ENCODE assay signal across 29 cellular contexts in genomic region chr16:72823961-72824490, GRCh38.
"Had no signal": no experiment of that assay in that cellular context is flagged by ENCODE, and none has a peak within 500 bp of the region (broad histone marks: within the 10 kb centered on the region; RNA-seq: fewer than 3 reads in every experiment).

No MANE protein-coding gene starts in this region.

- H3K4me3 Mint-ChIP-seq: naive thymus-derived CD8-positive, alpha-beta T cell; natural killer cell treated with Interleukin-12 subunit alpha and Interleukin-12 subunit beta and Interleukin-15 and Interleukin-18, amount 100 ng/mL, for 72 hours; nephron progenitor cell; neural progenitor cell; stimulated activated effector memory CD8-positive, alpha-beta T cell treated with anti-CD3 and anti-CD28 coated beads, Interleukin-12 subunit alpha, Interleukin-12 subunit beta, amount 100 ng/mL, for 72 hours; stimulated activated naive B cell treated with anti-CD40 and anti-IgM and Interleukin-4, amounts not matched to agents 10 μg/mL and 1 μg/mL and 100 μg/mL, for 72 hours; stimulated activated naive CD8-positive, alpha-beta T cell treated with anti-CD3 and anti-CD28 coated beads, Interleukin-15, Interleukin-2, amounts not matched to agents 100 ng/mL and 50 ng/mL, for 24 hours; type B pancreatic cell had no signal

- H3K9me3 Mint-ChIP-seq: naive thymus-derived CD8-positive, alpha-beta T cell; natural killer cell treated with Interleukin-12 subunit alpha and Interleukin-12 subunit beta and Interleukin-15 and Interleukin-18, amount 100 ng/mL, for 72 hours; nephron progenitor cell; neural progenitor cell; stimulated activated effector memory CD8-positive, alpha-beta T cell treated with anti-CD3 and anti-CD28 coated beads, Interleukin-12 subunit alpha, Interleukin-12 subunit beta, amount 100 ng/mL, for 72 hours; stimulated activated naive B cell treated with anti-CD40 and anti-IgM and Interleukin-4, amounts not matched to agents 10 μg/mL and 1 μg/mL and 100 μg/mL, for 72 hours; stimulated activated naive CD8-positive, alpha-beta T cell treated with anti-CD3 and anti-CD28 coated beads, Interleukin-15, Interleukin-2, amounts not matched to agents 100 ng/mL and 50 ng/mL, for 24 hours; type B pancreatic cell had no signal

- H3K27ac Mint-ChIP-seq: naive thymus-derived CD8-positive, alpha-beta T cell; natural killer cell treated with Interleukin-12 subunit alpha and Interleukin-12 subunit beta and Interleukin-15 and Interleukin-18, amount 100 ng/mL, for 72 hours; nephron progenitor cell; neural progenitor cell; progenitor cell of endocrine pancreas; stimulated activated effector memory CD8-positive, alpha-beta T cell treated with anti-CD3 and anti-CD28 coated beads, Interleukin-12 subunit alpha, Interleukin-12 subunit beta, amount 100 ng/mL, for 72 hours; stimulated activated naive B cell treated with anti-CD40 and anti-IgM and Interleukin-4, amounts not matched to agents 10 μg/mL and 1 μg/mL and 100 μg/mL, for 72 hours; stimulated activated naive CD8-positive, alpha-beta T cell treated with anti-CD3 and anti-CD28 coated beads, Interleukin-15, Interleukin-2, amounts not matched to agents 100 ng/mL and 50 ng/mL, for 24 hours; type B pancreatic cell had no signal

- H3K27ac ChIP-seq: neural progenitor cell, ovary, parathyroid adenoma, psoas muscle, right lobe of liver, sigmoid colon, stomach, thyroid gland, transverse colon, upper lobe of right lung, uterus had no signal

- H3K4me1 Mint-ChIP-seq: naive thymus-derived CD8-positive, alpha-beta T cell; nephron progenitor cell; neural progenitor cell; stimulated activated effector memory CD8-positive, alpha-beta T cell treated with anti-CD3 and anti-CD28 coated beads, Interleukin-12 subunit alpha, Interleukin-12 subunit beta, amount 100 ng/mL, for 72 hours; stimulated activated naive B cell treated with anti-CD40 and anti-IgM and Interleukin-4, amounts not matched to agents 10 μg/mL and 1 μg/mL and 100 μg/mL, for 72 hours had no signal

- H3K27me3 ChIP-seq: neural progenitor cell, ovary, right lobe of liver, sigmoid colon, stomach, thyroid gland, transverse colon, upper lobe of right lung, uterus had no signal

- H3K27me3 Mint-ChIP-seq: naive thymus-derived CD8-positive, alpha-beta T cell; natural killer cell treated with Interleukin-12 subunit alpha and Interleukin-12 subunit beta and Interleukin-15 and Interleukin-18, amount 100 ng/mL, for 72 hours; progenitor cell of endocrine pancreas; stimulated activated naive B cell treated with anti-CD40 and anti-IgM and Interleukin-4, amounts not matched to agents 10 μg/mL and 1 μg/mL and 100 μg/mL, for 72 hours; stimulated activated naive CD8-positive, alpha-beta T cell treated with anti-CD3 and anti-CD28 coated beads, Interleukin-15, Interleukin-2, amounts not matched to agents 100 ng/mL and 50 ng/mL, for 24 hours; type B pancreatic cell had no signal

- H3K36me3 ChIP-seq: neural progenitor cell, ovary, thoracic aorta, thyroid gland, transverse colon, uterus had no signal

- H3K4me3 ChIP-seq: neural progenitor cell, ovary, psoas muscle, right lobe of liver, sigmoid colon, stomach, thoracic aorta, thyroid gland, transverse colon, upper lobe of right lung, uterus had no signal

- H3K9me3 ChIP-seq: ovary, psoas muscle, right lobe of liver, sigmoid colon, stomach, thoracic aorta, thyroid gland, transverse colon, upper lobe of right lung, uterus had no signal

- H3K4me1 ChIP-seq: neural progenitor cell, parathyroid adenoma, upper lobe of right lung had no signal

- ATAC-seq: naive thymus-derived CD8-positive, alpha-beta T cell; natural killer cell treated with Interleukin-12 subunit alpha and Interleukin-12 subunit beta and Interleukin-15 and Interleukin-18, amount 100 ng/mL, for 72 hours; right cardiac atrium; right lobe of liver; stimulated activated effector memory CD8-positive, alpha-beta T cell treated with anti-CD3 and anti-CD28 coated beads, Interleukin-12 subunit alpha, Interleukin-12 subunit beta, amount 100 ng/mL, for 72 hours; stimulated activated naive B cell treated with anti-CD40 and anti-IgM and Interleukin-4, amounts not matched to agents 10 μg/mL and 1 μg/mL and 100 μg/mL, for 72 hours; upper lobe of right lung had no signal

- DNase-seq: naive thymus-derived CD8-positive, alpha-beta T cell; nephron progenitor cell; occipital lobe; ovary; posterior cingulate gyrus; psoas muscle; right cardiac atrium; right lobe of liver; sigmoid colon; small intestine; stimulated activated CD4-positive, alpha-beta T cell treated with anti-CD3 and anti-CD28 coated beads, Interleukin-15, amount 100 ng/mL, for 24 hours; stimulated activated CD4-positive, alpha-beta T cell treated with anti-CD3 and anti-CD28 coated beads, Interleukin-2, amount 100 ng/mL, for 24 hours; stimulated activated CD4-positive, alpha-beta T cell treated with anti-CD3 and anti-CD28 coated beads, Interleukin-2, amount 100 ng/mL, for 48 hours; stimulated activated CD4-positive, alpha-beta T cell treated with anti-CD3 and anti-CD28 coated beads, Interleukin-4, amount 100 ng/mL, for 24 hours; stimulated activated naive B cell treated with anti-CD40 and anti-IgM and Interleukin-4, amounts not matched to agents 10 μg/mL and 1 μg/mL and 100 μg/mL, for 72 hours; stimulated activated naive CD4-positive, alpha-beta T cell treated with Interleukin-2 at 50 U/mL for 16 hours; stomach; thyroid gland; transverse colon; upper lobe of right lung; uterus had no signal

- H3K36me3 Mint-ChIP-seq: naive thymus-derived CD8-positive, alpha-beta T cell; natural killer cell treated with Interleukin-12 subunit alpha and Interleukin-12 subunit beta and Interleukin-15 and Interleukin-18, amount 100 ng/mL, for 72 hours; stimulated activated effector memory CD8-positive, alpha-beta T cell treated with anti-CD3 and anti-CD28 coated beads, Interleukin-12 subunit alpha, Interleukin-12 subunit beta, amount 100 ng/mL, for 72 hours; stimulated activated naive B cell treated with anti-CD40 and anti-IgM and Interleukin-4, amounts not matched to agents 10 μg/mL and 1 μg/mL and 100 μg/mL, for 72 hours had no signal
